Comparison of ENCODE assay signal across 26 cellular contexts in genomic region chr13:33158830-33159229, GRCh38.
"Had no signal": no experiment of that assay in that cellular context is flagged by ENCODE, and none has a peak within 500 bp of the region (broad histone marks: within the 10 kb centered on the region; RNA-seq: fewer than 3 reads in every experiment).

No MANE protein-coding gene starts in this region.

- H3K4me3 ChIP-seq: left ventricle myocardium inferior, right lobe of liver, upper lobe of left lung had no signal

- H3K27ac Mint-ChIP-seq: activated B cell treated with CpG ODN at 0.5 μM for 24 hours; activated CD4-positive, alpha-beta T cell treated with anti-CD3 and anti-CD28 coated beads for 36 hours; activated naive CD8-positive, alpha-beta T cell treated with anti-CD3 and anti-CD28 coated beads, Interleukin-2, amount 50 U/mL, for 24 hours; activated T-cell treated with anti-CD3 and anti-CD28 coated beads, Interleukin-2, amount 50 U/mL, for 24 hours; activated T-helper 2 cell treated with anti-CD3 and anti-CD28 coated beads, Interferon-gamma antibody, Interleukin-2, Interleukin-4, amounts not matched to agents 10 μg/mL and 5 μg/mL and 100 μg/mL, durations not matched to agents 14 hours and 24 hours and 36 hours; natural killer cell; stimulated activated effector memory CD8-positive, alpha-beta T cell treated with anti-CD3 and anti-CD28 coated beads, Interleukin-12 subunit alpha, Interleukin-12 subunit beta, amount 100 ng/mL, for 72 hours; T-helper 1 cell treated with Interleukin-12 subunit alpha and Interleukin-12 subunit beta and Interleukin-4 antibody, amounts not matched to agents 30 μg/mL and 1 μg/mL, for 36 hours had no signal

- DNase-seq: activated B cell treated with CpG ODN at 0.5 μM for 24 hours; activated CD4-positive, alpha-beta T cell treated with anti-CD3 and anti-CD28 coated beads for 36 hours; activated CD4-positive, alpha-beta T cell treated with anti-CD3 and anti-CD28 coated beads, Interleukin-2, amount 50 U/mL, for 4 hours; activated CD8-positive, alpha-beta memory T cell treated with anti-CD3 and anti-CD28 coated beads for 24 hours; activated CD8-positive, alpha-beta memory T cell treated with anti-CD3 and anti-CD28 coated beads, Interleukin-2, amount 50 U/mL, for 4 hours; activated naive CD4-positive, alpha-beta T cell treated with anti-CD3 and anti-CD28 coated beads, Interleukin-2, amount 50 U/mL, for 16 hours; activated naive CD8-positive, alpha-beta T cell treated with anti-CD3 and anti-CD28 coated beads, Interleukin-2, amount 50 U/mL, for 24 hours; activated T-cell treated with anti-CD3 and anti-CD28 coated beads, Interleukin-2, amount 50 U/mL, for 24 hours; cerebellar nuclear complex; effector CD4-positive, alpha-beta T cell; glutamatergic neuron; hippocampal formation; kidney glomerular epithelial cell; left ventricle myocardium inferior; mammary epithelial cell; midbrain; natural killer cell; right lobe of liver; small intestine; stimulated activated CD4-positive, alpha-beta T cell treated with anti-CD3 and anti-CD28 coated beads, Interleukin-2, amount 100 ng/mL, for 24 hours; stimulated activated naive CD8-positive, alpha-beta T cell treated with anti-CD3 and anti-CD28 coated beads, Interleukin-15, amount 100 ng/mL, for 72 hours; T1000; upper lobe of left lung had no signal

- H3K4me3 Mint-ChIP-seq: activated B cell treated with CpG ODN at 0.5 μM for 24 hours; activated CD4-positive, alpha-beta T cell treated with anti-CD3 and anti-CD28 coated beads for 36 hours; activated naive CD8-positive, alpha-beta T cell treated with anti-CD3 and anti-CD28 coated beads, Interleukin-2, amount 50 U/mL, for 24 hours; activated T-cell treated with anti-CD3 and anti-CD28 coated beads, Interleukin-2, amount 50 U/mL, for 24 hours; natural killer cell; stimulated activated effector memory CD8-positive, alpha-beta T cell treated with anti-CD3 and anti-CD28 coated beads, Interleukin-12 subunit alpha, Interleukin-12 subunit beta, amount 100 ng/mL, for 72 hours; stimulated activated naive CD8-positive, alpha-beta T cell treated with anti-CD3 and anti-CD28 coated beads, Interleukin-15, amount 100 ng/mL, for 72 hours; T-helper 1 cell treated with Interleukin-12 subunit alpha and Interleukin-12 subunit beta and Interleukin-4 antibody, amounts not matched to agents 30 μg/mL and 1 μg/mL, for 36 hours had no signal

- H3K36me3 ChIP-seq: right lobe of liver had no signal

- H3K9me3 ChIP-seq: right lobe of liver had no signal

- H3K27ac ChIP-seq: left ventricle myocardium inferior, right lobe of liver, upper lobe of left lung had no signal

- H3K4me1 ChIP-seq: right lobe of liver had no signal

- H3K27me3 ChIP-seq: right lobe of liver, upper lobe of left lung had no signal

- ATAC-seq: activated CD4-positive, alpha-beta T cell treated with anti-CD3 and anti-CD28 coated beads for 36 hours; activated naive CD8-positive, alpha-beta T cell treated with anti-CD3 and anti-CD28 coated beads, Interleukin-2, amount 50 U/mL, for 24 hours; natural killer cell; stimulated activated effector memory CD8-positive, alpha-beta T cell treated with anti-CD3 and anti-CD28 coated beads, Interleukin-12 subunit alpha, Interleukin-12 subunit beta, amount 100 ng/mL, for 72 hours; stimulated activated naive CD8-positive, alpha-beta T cell treated with anti-CD3 and anti-CD28 coated beads, Interleukin-15, amount 100 ng/mL, for 72 hours had no signal

- H3K4me1 Mint-ChIP-seq: activated B cell treated with CpG ODN at 0.5 μM for 24 hours; activated CD4-positive, alpha-beta T cell treated with anti-CD3 and anti-CD28 coated beads for 36 hours; activated naive CD8-positive, alpha-beta T cell treated with anti-CD3 and anti-CD28 coated beads, Interleukin-2, amount 50 U/mL, for 24 hours; natural killer cell; stimulated activated effector memory CD8-positive, alpha-beta T cell treated with anti-CD3 and anti-CD28 coated beads, Interleukin-12 subunit alpha, Interleukin-12 subunit beta, amount 100 ng/mL, for 72 hours; stimulated activated naive CD8-positive, alpha-beta T cell treated with anti-CD3 and anti-CD28 coated beads, Interleukin-15, amount 100 ng/mL, for 72 hours had no signal

- H3K36me3 Mint-ChIP-seq: natural killer cell; stimulated activated effector memory CD8-positive, alpha-beta T cell treated with anti-CD3 and anti-CD28 coated beads, Interleukin-12 subunit alpha, Interleukin-12 subunit beta, amount 100 ng/mL, for 72 hours had no signal
